Comparison of ENCODE assay signal across 16 cellular contexts in genomic region chr4:62896721-62897120, GRCh38.
DNase-seq lines count a peak whose midpoint lies in the region; ATAC-seq and TF ChIP-seq lines count a peak whose summit lies in the region.
"Had no signal": no experiment of that assay in that cellular context is flagged by ENCODE, and none has a peak within 500 bp of the region (broad histone marks: within the 10 kb centered on the region; RNA-seq: fewer than 3 reads in every experiment).

No MANE protein-coding gene starts in this region.

- no peak overlapping the region for H3K27ac ChIP-seq in neural progenitor cell
- H3K27ac ChIP-seq: 22Rv1, A549, C4-2B had no signal

- H3K4me2 ChIP-seq in neural progenitor cell, result no peak overlapping the region
- H3K4me2 ChIP-seq: A549, GM23338 had no signal

- no peaks in the 10 kb centered on the region for H3K36me3 ChIP-seq in neural progenitor cell

- no peaks in the 10 kb centered on the region for H3K4me1 ChIP-seq in neural progenitor cell
- H3K4me1 ChIP-seq: A549, Caco-2 had no signal

- H2AFZ ChIP-seq in neural progenitor cell (replicated peaks), result peak overlapping the region; percentile 68
- H2AFZ ChIP-seq: GM23338 had no signal

- H3K4me3 Mint-ChIP-seq in neural progenitor cell (no peak overlapping the region), progenitor cell of endocrine pancreas (ENCODE audit: low read depth) (no peak overlapping the region)
- H3K4me3 Mint-ChIP-seq: CD4-positive, alpha-beta T cell; GM23338 had no signal

- no peaks in the 10 kb centered on the region for H3K79me2 ChIP-seq in neural progenitor cell (ENCODE audit: low read depth)

- H3K36me3 Mint-ChIP-seq in neural progenitor cell (no peaks in the 10 kb centered on the region), progenitor cell of endocrine pancreas (ENCODE audit: insufficient read depth) (no peaks in the 10 kb centered on the region)

- no peaks in the 10 kb centered on the region for H3K9me3 Mint-ChIP-seq in neural progenitor cell
- no peaks in the 10 kb centered on the region for H3K9me3 Mint-ChIP-seq in progenitor cell of endocrine pancreas (ENCODE audit: low read depth)

- H3K4me3 ChIP-seq in neural progenitor cell, result no peak overlapping the region
- H3K4me3 ChIP-seq: A549, GM23338 had no signal

- DNase-seq in activated gamma-delta T cell (lab: John Stamatoyannopoulos, UW) (peak; percentile 2), activated gamma-delta T cell treated with Interleukin-2 at 50 U/mL for 16 hours (no peak), neural progenitor cell (ENCODE audit: low spot score) (no peak), progenitor cell of endocrine pancreas (ENCODE audit: low spot score, unreplicated experiment) (no peak), NCI-H1092 (lab: John Stamatoyannopoulos, UW) (no peak), NOMO-1 (lab: John Stamatoyannopoulos, UW; ENCODE audit: unreplicated experiment in 2 of 2) (no peak)
- DNase-seq: AML-193; Caco-2; CD4-positive, alpha-beta T cell; HCEC 1CT; IMR-90 had no signal

- H3F3A ChIP-seq in neural progenitor cell (ENCODE audit: low read depth), result no peaks in the 10 kb centered on the region

- no peak overlapping the region for H3K27ac Mint-ChIP-seq in neural progenitor cell
- H3K27ac Mint-ChIP-seq in progenitor cell of endocrine pancreas, result peak overlapping the region; percentile 56
- H3K27ac Mint-ChIP-seq: CD4-positive, alpha-beta T cell; GM23338 had no signal

- no peak overlapping the region for H3K9ac ChIP-seq in neural progenitor cell

- H3K27me3 ChIP-seq in neural progenitor cell, result no peaks in the 10 kb centered on the region

- H3K9me3 ChIP-seq in neural progenitor cell (ENCODE audit: low read depth), result no peaks in the 10 kb centered on the region
- H3K9me3 ChIP-seq: A549, Caco-2 had no signal

- no peak for TF ChIP-seq CTCF in neural progenitor cell (IDR thresholded peaks at IDR 0.05)
- TF ChIP-seq CTCF in progenitor cell of endocrine pancreas (IDR thresholded peaks at IDR 0.05; ENCODE audit: unreplicated experiment), result no peak

- ATAC-seq in HG02840 (IDR thresholded peaks at IDR 0.05; ENCODE audit: low FRiP score, unreplicated experiment), result no peak
- ATAC-seq: A549, GM23338 had no signal

- H4K20me1 ChIP-seq in neural progenitor cell (ENCODE audit: low read depth), result no peaks in the 10 kb centered on the region

- H3K4me1 Mint-ChIP-seq in neural progenitor cell (peaks cover 3% of the 10 kb centered on the region), progenitor cell of endocrine pancreas (ENCODE audit: low read depth) (no peaks in the 10 kb centered on the region)
- H3K4me1 Mint-ChIP-seq: GM23338 had no signal

- H3K27me3 Mint-ChIP-seq in neural progenitor cell (ENCODE audit: insufficient read depth, low read depth) (no peaks in the 10 kb centered on the region), progenitor cell of endocrine pancreas (no peaks in the 10 kb centered on the region)
- H3K27me3 Mint-ChIP-seq: CD4-positive, alpha-beta T cell had no signal
